In genomic region chr22:40950888-40951794, GRCh38 we compare ENCODE assay signal across 8 cellular contexts. TPM values are rescaled to one million over a fixed set of nuclear protein-coding genes. Genes with fewer than 3 reads are reported as not detected.
DNase-seq lines count a peak whose midpoint lies in the region; ATAC-seq lines count a peak whose summit lies in the region.

Gene RBX1, plus strand, starts transcription at chr22:40951378. Its CDS starts 21 bp downstream, at chr22:40951399.

- peak within 1 kb of the TSS; percentile 90 for H3K9ac ChIP-seq in BLaER1

- peak within 1 kb of the TSS; percentile 89 for H3K27ac Mint-ChIP-seq in dendritic cell treated with granulocyte-macrophage colony-stimulating factor and Interleukin-4, amounts not matched to agents 40 ng/mL and 50 ng/mL, for 4 days

- intact Hi-C loops in dendritic cell treated with granulocyte-macrophage colony-stimulating factor and Interleukin-4, amounts not matched to agents 40 ng/mL and 50 ng/mL, for 4 days (cut with micrococcal nuclease): loop anchor here (1.0 kb wide), 2 partner anchors 71 to 140 kb away; no protein-coding TSS in a partner anchor

- H4K20me1 ChIP-seq in BLaER1: no peaks in the 10 kb centered on the region; the same call in 1 of the 2 replicates

- no peaks in the 10 kb centered on the region for H3K9me3 Mint-ChIP-seq in dendritic cell treated with granulocyte-macrophage colony-stimulating factor and Interleukin-4, amounts not matched to agents 40 ng/mL and 50 ng/mL, for 4 days

- H3K4me1 ChIP-seq in BLaER1: peaks cover 34% of the 10 kb centered on the region

- H3K27me3 ChIP-seq in BLaER1: no peaks in the 10 kb centered on the region

- peak within 1 kb of the TSS; percentile 88 for H3K27ac ChIP-seq in BLaER1

- H3K9me3 ChIP-seq in BLaER1: no peaks in the 10 kb centered on the region

- peaks cover 22% of the 10 kb centered on the region for H3K4me1 Mint-ChIP-seq in dendritic cell treated with granulocyte-macrophage colony-stimulating factor and Interleukin-4, amounts not matched to agents 40 ng/mL and 50 ng/mL, for 4 days (ENCODE audit: low read depth)

- DNase-seq in NCI-H748 (lab: John Stamatoyannopoulos, UW; ENCODE audit: unreplicated experiment): peak; percentile 98
- DNase-seq in activated CD4-positive, alpha-beta T cell treated with anti-CD3 and anti-CD28 coated beads, Interleukin-2, amount 50 U/mL, for 24 hours (ENCODE audit: low read depth in 1 of 2, low spot score in 1 of 2): peak; percentile 98
- peak; percentile 98 for DNase-seq in left lobe of liver (ENCODE audit: low spot score)
- DNase-seq in stimulated activated CD4-positive, alpha-beta T cell treated with anti-CD3 and anti-CD28 coated beads, Interleukin-2, amount 100 ng/mL, for 4 hours (ENCODE audit: low read depth): peak; percentile 97

- H3K4me2 ChIP-seq in BLaER1: peak within 1 kb of the TSS; percentile 97

- H3K4me3 ChIP-seq in BLaER1: peak within 1 kb of the TSS; percentile 80

- ATAC-seq in GM19351 (IDR thresholded peaks at IDR 0.05; ENCODE audit: unreplicated experiment) (peak; percentile 80), HG03521 (IDR thresholded peaks at IDR 0.05; ENCODE audit: unreplicated experiment) (peak; percentile 71), left lobe of liver (peak; percentile 93)

- no peaks in the 10 kb centered on the region for H3K27me3 Mint-ChIP-seq in dendritic cell treated with granulocyte-macrophage colony-stimulating factor and Interleukin-4, amounts not matched to agents 40 ng/mL and 50 ng/mL, for 4 days

- H3K36me3 Mint-ChIP-seq in dendritic cell treated with granulocyte-macrophage colony-stimulating factor and Interleukin-4, amounts not matched to agents 40 ng/mL and 50 ng/mL, for 4 days (ENCODE audit: low read depth): peaks cover 47% of the 10 kb centered on the region

- peak within 1 kb of the TSS; percentile 98 for H3K4me3 Mint-ChIP-seq in dendritic cell treated with granulocyte-macrophage colony-stimulating factor and Interleukin-4, amounts not matched to agents 40 ng/mL and 50 ng/mL, for 4 days

- H3K36me3 ChIP-seq in BLaER1: peaks cover 32% of the 10 kb centered on the region

RNA-seq across cellular contexts. Expression of gene RBX1, which starts in this region (rescaled TPM):
- total RNA-seq in left lobe of liver: 15.1 TPM

Comparison
In these comparisons a context has a peak if more than half of its experiments do, and no peak if none do; other contexts are left out.
1. Peak in every context shown above with its lines: DNase-seq, ATAC-seq, H3K4me3 ChIP-seq and H3K27ac ChIP-seq.